In genomic region chr18:48300463-48300961, GRCh38 we compare ENCODE assay signal across 8 cellular contexts.
DNase-seq lines count a peak whose midpoint lies in the region; ATAC-seq and TF ChIP-seq lines count a peak whose summit lies in the region.

No MANE protein-coding gene starts in this region.

- CTCF ChIA-PET in RWPE1 (lab: Yijun Ruan, JAX) = no interaction called here

- TF ChIP-seq EP300 in gastroesophageal sphincter (IDR thresholded peaks at IDR 0.05) = no peak

- intact Hi-C loops in upper lobe of right lung (cut with DNase I) = no loop called here

- no peak for TF ChIP-seq CTCF in gastroesophageal sphincter (IDR thresholded peaks at IDR 0.05)
- TF ChIP-seq CTCF in upper lobe of right lung (IDR thresholded peaks at IDR 0.05) = no peak
- no peak for TF ChIP-seq CTCF in RWPE1 (conservative IDR thresholded peaks at IDR 0.05; ENCODE audit: low read depth)

- POLR2A ChIA-PET in RWPE1 (lab: Yijun Ruan, JAX; ENCODE audit: low non-redundant PET) = no interaction called here

- H3K9me3 ChIP-seq in gastroesophageal sphincter = no peaks in the 10 kb centered on the region
- no peaks in the 10 kb centered on the region for H3K9me3 ChIP-seq in upper lobe of right lung

- peak; percentile 15 for ATAC-seq in gastroesophageal sphincter
- peak; percentile 68 for ATAC-seq in upper lobe of right lung
- no peak for ATAC-seq in HG02642 (IDR thresholded peaks at IDR 0.05; ENCODE audit: poor library complexity, unreplicated experiment)

- H3K27ac ChIP-seq in gastroesophageal sphincter (no peak overlapping the region), upper lobe of right lung (peak overlapping the region; percentile 24), RWPE1 (no peak overlapping the region)

- WGBS in gastroesophageal sphincter (ENCODE audit: low coverage in 1 of 2), 2 donors = 13 to 46% methylated on average over 3 to 6 of the region's 6 CpGs

- H3K4me3 ChIP-seq in gastroesophageal sphincter (no peak overlapping the region), upper lobe of right lung (no peak overlapping the region)

- DNase-seq in stimulated activated CD4-positive, alpha-beta T cell treated with anti-CD3 and anti-CD28 coated beads, Interleukin-12 subunit alpha, Interleukin-12 subunit beta, amount 100 ng/mL, for 48 hours (ENCODE audit: low read depth in 2 of 3, low spot score in 1 of 3) = peak in 2 of 3 donors; percentile 1 to 4
- DNase-seq in stimulated activated CD4-positive, alpha-beta T cell treated with anti-CD3 and anti-CD28 coated beads, Interleukin-4, amount 100 ng/mL, for 24 hours = no peak
- DNase-seq in OCI-M1 (lab: John Stamatoyannopoulos, UW) (peak; percentile 88), upper lobe of right lung (peak; percentile 60), cortex of kidney (lab: John Stamatoyannopoulos, UW) (no peak), RWPE1 (ENCODE audit: low spot score) (no peak)

- H3K27me3 ChIP-seq in gastroesophageal sphincter = no peaks in the 10 kb centered on the region
- no peaks in the 10 kb centered on the region for H3K27me3 ChIP-seq in upper lobe of right lung

- TF ChIP-seq POLR2A in gastroesophageal sphincter (IDR thresholded peaks at IDR 0.05) = no peak

- peaks cover 0 to 23% (median 2%) of the 10 kb centered on the region in 3 donors for H3K4me1 ChIP-seq in gastroesophageal sphincter
- peaks cover 3% of the 10 kb centered on the region for H3K4me1 ChIP-seq in upper lobe of right lung

- no peaks in the 10 kb centered on the region for H3K36me3 ChIP-seq in gastroesophageal sphincter
- no peaks in the 10 kb centered on the region for H3K36me3 ChIP-seq in upper lobe of right lung

Comparison
In these comparisons a context has a peak if more than half of its experiments do, and no peak if none do; other contexts are left out.
1. DNase-seq: peak in stimulated activated CD4-positive, alpha-beta T cell treated with anti-CD3 and anti-CD28 coated beads, Interleukin-12 subunit alpha, Interleukin-12 subunit beta, amount 100 ng/mL, for 48 hours (2 of 3), OCI-M1 (single experiment) and upper lobe of right lung (single experiment); none in stimulated activated CD4-positive, alpha-beta T cell treated with anti-CD3 and anti-CD28 coated beads, Interleukin-4, amount 100 ng/mL, for 24 hours (single experiment), cortex of kidney (single experiment) and RWPE1 (single experiment).